8 cellular contexts compared by ENCODE assay signal in genomic region chr12:4849024-4849594, GRCh38.
DNase-seq lines count a peak whose midpoint lies in the region; ATAC-seq, FAIRE-seq and TF ChIP-seq lines count a peak whose summit lies in the region.

No MANE protein-coding gene starts in this region.

- no peak for TF ChIP-seq EP300 in A549 (IDR thresholded peaks at IDR 0.05)

- H3K9me3 Mint-ChIP-seq in mesothelial cell of epicardium, result no peaks in the 10 kb centered on the region
- H3K9me3 Mint-ChIP-seq in stimulated activated effector memory CD8-positive, alpha-beta T cell treated with anti-CD3 and anti-CD28 coated beads, Interleukin-12 subunit alpha, Interleukin-12 subunit beta, amount 100 ng/mL, for 72 hours, result no peaks in the 10 kb centered on the region

- TF ChIP-seq POLR2A in A549 (IDR thresholded peaks at IDR 0.05; ENCODE audit: low read length), result no peak

- H3K4me1 Mint-ChIP-seq in mesothelial cell of epicardium, result no peaks in the 10 kb centered on the region
- H3K4me1 Mint-ChIP-seq in stimulated activated effector memory CD8-positive, alpha-beta T cell treated with anti-CD3 and anti-CD28 coated beads, Interleukin-12 subunit alpha, Interleukin-12 subunit beta, amount 100 ng/mL, for 72 hours, result no peaks in the 10 kb centered on the region

- no peak for ATAC-seq in A549
- ATAC-seq in stimulated activated effector memory CD8-positive, alpha-beta T cell treated with anti-CD3 and anti-CD28 coated beads, Interleukin-12 subunit alpha, Interleukin-12 subunit beta, amount 100 ng/mL, for 72 hours, result no peak

- WGBS in A549 (ENCODE audit: missing lambda C conversion rate), result 7% methylated on average over 12 of the region's 12 CpGs

- H3K27ac Mint-ChIP-seq in mesothelial cell of epicardium, result no peak overlapping the region
- H3K27ac Mint-ChIP-seq in stimulated activated effector memory CD8-positive, alpha-beta T cell treated with anti-CD3 and anti-CD28 coated beads, Interleukin-12 subunit alpha, Interleukin-12 subunit beta, amount 100 ng/mL, for 72 hours, result no peak overlapping the region

- H3K4me1 ChIP-seq in A549, result no peaks in the 10 kb centered on the region

- TF ChIP-seq RAD21 in A549 (conservative IDR thresholded peaks at IDR 0.05 in 1 of 2, IDR thresholded peaks at IDR 0.05 in 1 of 2), result 0 out of 5 replicates have a peak, but pooled peaks of 1 of the 2 experiments have one; percentile 17

- CTCF ChIA-PET in A549 (lab: Yijun Ruan, JAX), result interaction anchor here (0.6 to 1.7 kb wide), 21 partner anchors 8 to 612 kb away, joined by 3 to 8 read pairs (median 4); no protein-coding TSS in a partner anchor

- H3K4me3 Mint-ChIP-seq in mesothelial cell of epicardium, result no peak overlapping the region
- H3K4me3 Mint-ChIP-seq in stimulated activated effector memory CD8-positive, alpha-beta T cell treated with anti-CD3 and anti-CD28 coated beads, Interleukin-12 subunit alpha, Interleukin-12 subunit beta, amount 100 ng/mL, for 72 hours, result no peak overlapping the region

- no peak overlapping the region for H3K27ac ChIP-seq in A549

- DNase-seq in A549 (ENCODE audit: low read depth in 1 of 2, low spot score in 1 of 2), result peak; percentile 39
- DNase-seq in DMS79 treated with DMSO at 0.1 percent for 48 hours (lab: John Stamatoyannopoulos, UW), result peak; percentile 49
- peak; percentile 41 for DNase-seq in NCI-H2107 treated with DMSO at 0.1 percent for 48 hours (lab: John Stamatoyannopoulos, UW; ENCODE audit: unreplicated experiment)
- DNase-seq in cardiac fibroblast (ENCODE audit: low read depth in 2 of 2), result peak; percentile 51 to 57
- no peak for DNase-seq in mesothelial cell of epicardium (ENCODE audit: low spot score in 2 of 2, unreplicated experiment in 2 of 2)
- no peak for DNase-seq in stimulated activated effector memory CD8-positive, alpha-beta T cell treated with anti-CD3 and anti-CD28 coated beads, Interleukin-12 subunit alpha, Interleukin-12 subunit beta, amount 100 ng/mL, for 72 hours (ENCODE audit: low spot score in 2 of 2)
- DNase-seq in T-helper 9 cell, result no peak
- no peak for DNase-seq in 8988T

- no peak overlapping the region for H3K4me2 ChIP-seq in A549

- FAIRE-seq in A549 (lab: Jason Lieb, UNC), result no peak

- peaks cover 31% of the 10 kb centered on the region for H3K27me3 Mint-ChIP-seq in mesothelial cell of epicardium (ENCODE audit: low read depth)

- no peaks in the 10 kb centered on the region for H3K36me3 Mint-ChIP-seq in mesothelial cell of epicardium
- no peaks in the 10 kb centered on the region for H3K36me3 Mint-ChIP-seq in stimulated activated effector memory CD8-positive, alpha-beta T cell treated with anti-CD3 and anti-CD28 coated beads, Interleukin-12 subunit alpha, Interleukin-12 subunit beta, amount 100 ng/mL, for 72 hours

- H3K4me3 ChIP-seq in A549 (no peak overlapping the region), cardiac fibroblast (replicated peaks in 1 of 2; ENCODE audit: low read depth in 2 of 2, low read length in 2 of 2) (no peak overlapping the region)

- peak; percentile 63 for TF ChIP-seq CTCF in A549 (IDR thresholded peaks at IDR 0.05)
- TF ChIP-seq CTCF in cardiac fibroblast (IDR thresholded peaks at IDR 0.05; ENCODE audit: low read depth, low read length), result peak; percentile 83
- peak; percentile 88 for TF ChIP-seq CTCF in mesothelial cell of epicardium (IDR thresholded peaks at IDR 0.05; ENCODE audit: unreplicated experiment)

- no peaks in the 10 kb centered on the region for H3K9me3 ChIP-seq in A549

- POLR2A ChIA-PET in A549 (lab: Yijun Ruan, JAX), result no interaction called here

TF ChIP-seq in A549, 52 proteins besides CTCF, POLR2A, EP300 and RAD21:
- TF ChIP-seq SMC3 (IDR thresholded peaks at IDR 0.05) (0 out of 3 replicates have a peak, but pooled peaks have one; percentile 22), CBX8 (IDR thresholded peaks at IDR 0.05) (no peak)

Comparison
In these comparisons a context has a peak if more than half of its experiments do, and no peak if none do; other contexts are left out.
1. DNase-seq: peak in A549 (2 of 2), DMS79 treated with DMSO at 0.1 percent for 48 hours (single experiment), NCI-H2107 treated with DMSO at 0.1 percent for 48 hours (single experiment) and cardiac fibroblast (2 of 2); none in mesothelial cell of epicardium (0 of 2), stimulated activated effector memory CD8-positive, alpha-beta T cell treated with anti-CD3 and anti-CD28 coated beads, Interleukin-12 subunit alpha, Interleukin-12 subunit beta, amount 100 ng/mL, for 72 hours (0 of 2), T-helper 9 cell (single experiment) and 8988T (single experiment).
2. Peak in every context shown above with its lines, with median percentiles within 50 percentile points of each other: CTCF ChIP-seq.